ENCODE assay signal across 8 cellular contexts in genomic region chr15:66566963-66567531, GRCh38. TPM values are rescaled to one million over a fixed set of nuclear protein-coding genes. Genes with fewer than 3 reads are reported as not detected.
DNase-seq lines count a peak whose midpoint lies in the region; ATAC-seq, FAIRE-seq and TF ChIP-seq lines count a peak whose summit lies in the region.

No MANE protein-coding gene starts in this region.

- FAIRE-seq in frontal cortex (lab: Jason Lieb, UNC) = no peak

- H3K4me1 Mint-ChIP-seq in activated T-helper 2 cell treated with anti-CD3 and anti-CD28 coated beads, Interferon-gamma antibody, Interleukin-2, Interleukin-4, amounts not matched to agents 10 μg/mL and 5 μg/mL and 100 μg/mL, durations not matched to agents 14 hours and 24 hours and 36 hours (ENCODE audit: low read depth) = peaks cover 6% of the 10 kb centered on the region

- no peaks in the 10 kb centered on the region for H4K20me1 ChIP-seq in DND-41 (ENCODE audit: insufficient read depth, low read length)
- H4K20me1 ChIP-seq in Karpas-422 (ENCODE audit: insufficient read depth, low read depth, low read length) = no peaks in the 10 kb centered on the region

- H2AFZ ChIP-seq in DND-41 (ENCODE audit: low read depth, low read length) (no peak overlapping the region), Karpas-422 (ENCODE audit: low read length) (0 out of 2 replicates have a peak overlapping the region, but pooled peaks have one; percentile 50), parathyroid adenoma (no peak overlapping the region)

- H3K4me1 ChIP-seq in DND-41 (ENCODE audit: insufficient read depth, low read length) = 0 out of 2 replicates have a peak, but pooled peaks cover 3% of the 10 kb centered on the region
- peaks cover 3% of the 10 kb centered on the region; the same call in 1 of the 2 replicates for H3K4me1 ChIP-seq in Karpas-422 (ENCODE audit: low read length)
- no peaks in the 10 kb centered on the region for H3K4me1 ChIP-seq in parathyroid adenoma

- H3K27ac ChIP-seq in DND-41 (ENCODE audit: low read length) (no peak overlapping the region), Karpas-422 (ENCODE audit: low read length) (no peak overlapping the region), parathyroid adenoma (no peak overlapping the region)

- H3K4me3 Mint-ChIP-seq in activated T-helper 2 cell treated with anti-CD3 and anti-CD28 coated beads, Interferon-gamma antibody, Interleukin-2, Interleukin-4, amounts not matched to agents 10 μg/mL and 5 μg/mL and 100 μg/mL, durations not matched to agents 14 hours and 24 hours and 36 hours (ENCODE audit: low read depth) = no peak overlapping the region

- H3K27me3 Mint-ChIP-seq in activated T-helper 2 cell treated with anti-CD3 and anti-CD28 coated beads, Interferon-gamma antibody, Interleukin-2, Interleukin-4, amounts not matched to agents 10 μg/mL and 5 μg/mL and 100 μg/mL, durations not matched to agents 14 hours and 24 hours and 36 hours (ENCODE audit: low read depth) = no peaks in the 10 kb centered on the region

- no peak overlapping the region for H3K27ac Mint-ChIP-seq in activated T-helper 2 cell treated with anti-CD3 and anti-CD28 coated beads, Interferon-gamma antibody, Interleukin-2, Interleukin-4, amounts not matched to agents 10 μg/mL and 5 μg/mL and 100 μg/mL, durations not matched to agents 14 hours and 24 hours and 36 hours

- no peaks in the 10 kb centered on the region for H3K36me3 Mint-ChIP-seq in activated T-helper 2 cell treated with anti-CD3 and anti-CD28 coated beads, Interferon-gamma antibody, Interleukin-2, Interleukin-4, amounts not matched to agents 10 μg/mL and 5 μg/mL and 100 μg/mL, durations not matched to agents 14 hours and 24 hours and 36 hours (ENCODE audit: low read depth)

- H3K9ac ChIP-seq in DND-41 (ENCODE audit: low read depth, low read length) (no peak overlapping the region), Karpas-422 (ENCODE audit: low read length) (no peak overlapping the region), parathyroid adenoma (no peak overlapping the region)

- intact Hi-C loops in activated T-helper 2 cell treated with anti-CD3 and anti-CD28 coated beads, Interferon-gamma antibody, Interleukin-2, Interleukin-4, amounts not matched to agents 10 μg/mL and 5 μg/mL and 100 μg/mL, durations not matched to agents 14 hours and 24 hours and 36 hours (cut with micrococcal nuclease) = no loop called here

- TF ChIP-seq CTCF in DND-41 (IDR thresholded peaks at IDR 0.05; ENCODE audit: borderline replicate concordance, extremely low read depth, low read length, poor library complexity, severe bottlenecking) = peak; percentile 64
- TF ChIP-seq CTCF in parathyroid adenoma (IDR thresholded peaks at IDR 0.05) = peak; percentile 57

- H3K79me2 ChIP-seq in DND-41 (ENCODE audit: insufficient read depth, low read length) = no peaks in the 10 kb centered on the region
- H3K79me2 ChIP-seq in Karpas-422 (ENCODE audit: low read length) = no peaks in the 10 kb centered on the region
- H3K79me2 ChIP-seq in parathyroid adenoma = no peaks in the 10 kb centered on the region

- no peaks in the 10 kb centered on the region for H3K9me3 Mint-ChIP-seq in activated T-helper 2 cell treated with anti-CD3 and anti-CD28 coated beads, Interferon-gamma antibody, Interleukin-2, Interleukin-4, amounts not matched to agents 10 μg/mL and 5 μg/mL and 100 μg/mL, durations not matched to agents 14 hours and 24 hours and 36 hours

- no peak overlapping the region for H3K4me3 ChIP-seq in DND-41 (ENCODE audit: low read depth in 1 of 2, low read length in 2 of 2)
- no peak overlapping the region for H3K4me3 ChIP-seq in Karpas-422 (ENCODE audit: low read length)
- no peak overlapping the region for H3K4me3 ChIP-seq in parathyroid adenoma (ENCODE audit: low read depth, low read length)

- H3K36me3 ChIP-seq in DND-41 (ENCODE audit: insufficient read depth, low read length) (no peaks in the 10 kb centered on the region), Karpas-422 (ENCODE audit: insufficient read depth, low read length) (no peaks in the 10 kb centered on the region), parathyroid adenoma (ENCODE audit: control insufficient read depth, insufficient read depth, low read length) (no peaks in the 10 kb centered on the region)

- ATAC-seq in DND-41 (ENCODE audit: insufficient read depth, low read depth) (peak; percentile 78), GM18519 (IDR thresholded peaks at IDR 0.05; ENCODE audit: low FRiP score, unreplicated experiment) (no peak), GM21390 (IDR thresholded peaks at IDR 0.05; ENCODE audit: unreplicated experiment) (no peak)

- no peaks in the 10 kb centered on the region for H3K9me2 ChIP-seq in Karpas-422 (replicated peaks; ENCODE audit: insufficient read depth, low read length)

- no peak overlapping the region for H3K4me2 ChIP-seq in DND-41 (ENCODE audit: insufficient read depth, low read length)
- no peak overlapping the region for H3K4me2 ChIP-seq in Karpas-422 (ENCODE audit: low read depth, low read length, poor library complexity, severe bottlenecking)
- H3K4me2 ChIP-seq in parathyroid adenoma (ENCODE audit: low read length) = no peak overlapping the region

- no peaks in the 10 kb centered on the region for H3K27me3 ChIP-seq in DND-41 (ENCODE audit: insufficient read depth, low read length, poor library complexity)
- H3K27me3 ChIP-seq in Karpas-422 (ENCODE audit: low read length) = no peaks in the 10 kb centered on the region
- H3K27me3 ChIP-seq in parathyroid adenoma (ENCODE audit: control insufficient read depth, insufficient read depth, low read length) = no peaks in the 10 kb centered on the region

- peak; percentile 48 for DNase-seq in DND-41
- DNase-seq in Karpas-422 = peak; percentile 85
- peak; percentile 70 for DNase-seq in RPMI7951 (ENCODE audit: low read depth)
- peak; percentile 32 for DNase-seq in activated T-helper 2 cell treated with anti-CD3 and anti-CD28 coated beads, Interferon-gamma antibody, Interleukin-2, Interleukin-4, amounts not matched to agents 10 μg/mL and 5 μg/mL and 100 μg/mL, durations not matched to agents 14 hours and 24 hours and 36 hours (ENCODE audit: low spot score)
- DNase-seq in frontal cortex (ENCODE audit: low spot score in 2 of 2) = peak; percentile 12 to 68

- H3K9me3 ChIP-seq in DND-41 (ENCODE audit: insufficient read depth, low read length, severe bottlenecking) (no peaks in the 10 kb centered on the region), Karpas-422 (ENCODE audit: low read length) (no peaks in the 10 kb centered on the region), parathyroid adenoma (ENCODE audit: control insufficient read depth, low read length) (no peaks in the 10 kb centered on the region)

RNA-seq across cellular contexts. Expression of gene LCTL, which starts 1.2 kb away (rescaled TPM):
- not detected in 2 replicates for total RNA-seq in Karpas-422 (2014; rRNA removed; shearing (Covaris generic); ENCODE audit: low replicate concordance)
- 2.2 and 2.8 TPM in 2 replicates for total RNA-seq in RPMI7951 (2014; rRNA removed; shearing (Covaris generic))
- total RNA-seq in activated T-helper 2 cell treated with anti-CD3 and anti-CD28 coated beads, Interferon-gamma antibody, Interleukin-2, Interleukin-4, amounts not matched to agents 10 μg/mL and 5 μg/mL and 100 μg/mL, durations not matched to agents 14 hours and 24 hours and 36 hours = not detected in 2 replicates
- total RNA-seq in frontal cortex = 0.41 TPM

Comparison
In these comparisons a context has a peak if more than half of its experiments do, and no peak if none do; other contexts are left out.
1. DNase-seq: peak in every context shown above with its lines; median percentile 85 in Karpas-422; 70 in RPMI7951; 48 in DND-41; 40 in frontal cortex; 32 in activated T-helper 2 cell treated with anti-CD3 and anti-CD28 coated beads, Interferon-gamma antibody, Interleukin-2, Interleukin-4, amounts not matched to agents 10 μg/mL and 5 μg/mL and 100 μg/mL, durations not matched to agents 14 hours and 24 hours and 36 hours.